In genomic region chr7:40059057-40059456, GRCh38 we compare ENCODE assay signal across 1 cellular context.
TF ChIP-seq lines count a peak whose summit lies in the region.

No MANE protein-coding gene starts in this region.

TF ChIP-seq in GM23338, 12 proteins besides CTCF, POLR2A, EP300 and RAD21 (continued from another document):
- TF ChIP-seq ZNF462 (CRISPR knock-in tag; IDR thresholded peaks at IDR 0.05) (no peak), CREB1 (CRISPR knock-in tag; IDR thresholded peaks at IDR 0.05; ENCODE audit: low read depth) (no peak), REST (IDR thresholded peaks at IDR 0.05; ENCODE audit: unreplicated experiment) (no peak)
- TF ChIP-seq, protein P1, sequence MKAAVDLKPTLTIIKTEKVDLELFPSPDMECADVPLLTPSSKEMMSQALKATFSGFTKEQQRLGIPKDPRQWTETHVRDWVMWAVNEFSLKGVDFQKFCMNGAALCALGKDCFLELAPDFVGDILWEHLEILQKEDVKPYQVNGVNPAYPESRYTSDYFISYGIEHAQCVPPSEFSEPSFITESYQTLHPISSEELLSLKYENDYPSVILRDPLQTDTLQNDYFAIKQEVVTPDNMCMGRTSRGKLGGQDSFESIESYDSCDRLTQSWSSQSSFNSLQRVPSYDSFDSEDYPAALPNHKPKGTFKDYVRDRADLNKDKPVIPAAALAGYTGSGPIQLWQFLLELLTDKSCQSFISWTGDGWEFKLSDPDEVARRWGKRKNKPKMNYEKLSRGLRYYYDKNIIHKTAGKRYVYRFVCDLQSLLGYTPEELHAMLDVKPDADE (IDR thresholded peaks at IDR 0.05): no peak
TF ChIP-seq in GM23338: peak in this region for 0.
